In the genomic region with DNA sequence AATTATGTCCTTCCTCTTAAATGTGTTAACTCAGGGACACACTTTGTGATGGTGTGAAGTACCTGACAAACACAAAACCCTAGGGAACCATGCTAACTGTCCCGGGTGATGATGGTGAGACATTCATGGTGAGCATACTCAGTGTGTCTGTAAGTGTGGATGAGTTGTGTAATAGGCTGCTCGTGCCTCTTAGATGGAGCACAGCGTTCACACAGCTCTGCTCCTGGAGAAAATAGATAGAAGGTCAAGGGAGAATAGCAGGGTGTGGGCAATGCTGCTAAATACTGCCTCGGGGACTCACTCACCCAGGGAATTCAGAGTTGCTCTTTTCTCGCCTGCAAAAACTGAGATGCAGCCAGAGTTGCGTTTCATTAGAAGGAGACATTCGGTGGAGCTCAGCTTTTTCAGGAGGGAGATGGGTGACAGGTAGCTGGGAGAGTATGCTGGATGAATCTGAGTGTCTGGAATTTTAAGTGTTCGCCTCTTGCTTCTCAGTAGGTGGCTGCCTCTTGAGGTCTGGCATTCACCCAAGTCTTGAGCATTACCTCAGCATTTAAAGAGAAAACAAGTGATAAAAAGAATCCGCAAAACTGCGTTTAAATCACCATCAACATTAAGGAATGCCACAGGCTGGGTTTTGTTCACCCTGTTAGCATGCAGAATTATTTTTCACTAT, we compare ENCODE assay signal across 13 cellular contexts.
A peak's percentile ranks its signal among the peaks of the same experiment; 100 is the strongest.
DNase-seq lines count a peak whose midpoint lies in the region; ATAC-seq and TF ChIP-seq lines count a peak whose summit lies in the region.
"Had no signal": no experiment of that assay in that cellular context is flagged by ENCODE, and none has a peak within 500 bp of the region (broad histone marks: within the 10 kb centered on the region; RNA-seq: fewer than 3 reads in every experiment).

No MANE protein-coding gene starts in this region.

- no TSS peak for BruUV-seq in MCF 10A (replicated peaks; lab: Mats Ljungman, UMichigan)
- BruUV-seq in mammary epithelial cell (replicated peaks; lab: Mats Ljungman, UMichigan), result no TSS peak

- no peak overlapping the region for H3K4me3 ChIP-seq in breast epithelium
- H3K4me3 ChIP-seq in mammary epithelial cell (replicated peaks in 1 of 3; ENCODE audit: insufficient read depth in 1 of 3, low read depth in 2 of 3, low read length in 3 of 3), result no peak overlapping the region
- H3K4me3 ChIP-seq in skeletal muscle tissue (ENCODE audit: low read length in 3 of 3), result no peak overlapping the region
- H3K4me3 ChIP-seq: SJSA1 had no signal

- intact Hi-C loops in MCF 10A (cut with micrococcal nuclease), result no loop called here
- intact Hi-C loops in breast epithelium (cut with DNase I; ENCODE audit: low total_unique reads), result no loop called here
- intact Hi-C loops in mammary epithelial cell (cut with micrococcal nuclease), result loop anchor here (10.0 kb wide), 1 partner anchor 268 kb away; no protein-coding TSS in a partner anchor

- no peaks in the 10 kb centered on the region for H3K36me3 ChIP-seq in breast epithelium
- H3K36me3 ChIP-seq in mammary epithelial cell (ENCODE audit: insufficient read depth, low read length), result no peaks in the 10 kb centered on the region
- no peaks in the 10 kb centered on the region for H3K36me3 ChIP-seq in skeletal muscle tissue (ENCODE audit: control insufficient read depth in 3 of 3, insufficient read depth in 3 of 3, low read length in 3 of 3)
- H3K36me3 ChIP-seq: SJSA1, WERI-Rb-1 had no signal

- peaks cover 6% of the 10 kb centered on the region for H3K36me3 Mint-ChIP-seq in MCF 10A (ENCODE audit: insufficient read depth, unreplicated experiment)
- H3K36me3 Mint-ChIP-seq in activated T-cell treated with anti-CD3 and anti-CD28 coated beads, Interleukin-2, amount 50 U/mL, for 24 hours (ENCODE audit: low read depth), result no peaks in the 10 kb centered on the region
- H3K36me3 Mint-ChIP-seq: activated naive CD8-positive, alpha-beta T cell treated with anti-CD3 and anti-CD28 coated beads, Interleukin-2, amount 10 ng/mL, durations not matched to agents 7 days and 5 days had no signal

- H2AFZ ChIP-seq in mammary epithelial cell (ENCODE audit: low read depth, low read length), result no peak overlapping the region

- no peaks in the 10 kb centered on the region for H3K9me3 ChIP-seq in breast epithelium
- H3K9me3 ChIP-seq in mammary epithelial cell (replicated peaks; ENCODE audit: insufficient read depth, low read length), result no peaks in the 10 kb centered on the region
- no peaks in the 10 kb centered on the region for H3K9me3 ChIP-seq in skeletal muscle tissue (ENCODE audit: control insufficient read depth in 3 of 3, low read length in 3 of 3)
- H3K9me3 ChIP-seq: SJSA1 had no signal

- H3K27ac Mint-ChIP-seq in MCF 10A (ENCODE audit: low read depth, unreplicated experiment), result no peak overlapping the region
- H3K27ac Mint-ChIP-seq in activated T-cell treated with anti-CD3 and anti-CD28 coated beads, Interleukin-2, amount 50 U/mL, for 24 hours, result no peak overlapping the region
- H3K27ac Mint-ChIP-seq: activated naive CD8-positive, alpha-beta T cell treated with anti-CD3 and anti-CD28 coated beads, Interleukin-2, amount 10 ng/mL, durations not matched to agents 7 days and 5 days had no signal

- H3K4me2 ChIP-seq in mammary epithelial cell (ENCODE audit: insufficient read depth, low read depth, low read length), result no peak overlapping the region

- H3K4me1 ChIP-seq in breast epithelium (no peaks in the 10 kb centered on the region), mammary epithelial cell (ENCODE audit: insufficient read depth, low read length) (no peaks in the 10 kb centered on the region), skeletal muscle tissue (ENCODE audit: control insufficient read depth in 3 of 3, insufficient read depth in 3 of 3, low read length in 3 of 3) (peaks cover 0 to 8% (median 6%) of the 10 kb centered on the region in 3 donors)
- H3K4me1 ChIP-seq: SJSA1 had no signal

- TF ChIP-seq POLR2A in breast epithelium (IDR thresholded peaks at IDR 0.05), result no peak

- in situ Hi-C loops in mammary epithelial cell (cut with MboI; ENCODE audit: low sequenced_read_pairs in 2 of 2), result no loop called here

- H3K79me2 ChIP-seq in mammary epithelial cell (ENCODE audit: insufficient read depth, low read length), result no peaks in the 10 kb centered on the region

- H3K27ac ChIP-seq in breast epithelium (no peak overlapping the region), mammary epithelial cell (ENCODE audit: insufficient read depth, low read depth, low read length) (no peak overlapping the region), skeletal muscle tissue (ENCODE audit: low read depth, low read length) (peak overlapping the region; percentile 1)
- H3K27ac ChIP-seq: SJSA1, WERI-Rb-1 had no signal

- TF ChIP-seq CTCF in MCF 10A (IDR thresholded peaks at IDR 0.05; ENCODE audit: unreplicated experiment), result no peak
- no peak for TF ChIP-seq CTCF in breast epithelium (IDR thresholded peaks at IDR 0.05)
- TF ChIP-seq CTCF in mammary epithelial cell (conservative IDR thresholded peaks at IDR 0.05 in 1 of 2, IDR thresholded peaks at IDR 0.05 in 1 of 2; ENCODE audit: extremely low read depth in 1 of 2, insufficient read depth in 1 of 2, low read depth in 1 of 2, low read length in 2 of 2), result no peak

- dilution Hi-C loops in mammary epithelial cell (cut with HindIII; ENCODE audit: low sequenced_read_pairs), result no loop called here

- H3K27me3 ChIP-seq in breast epithelium (peaks cover 0 to 3% of the 10 kb centered on the region in 2 donors), mammary epithelial cell (ENCODE audit: insufficient read depth, low read length) (peaks cover 3% of the 10 kb centered on the region), skeletal muscle tissue (ENCODE audit: control insufficient read depth in 3 of 3, insufficient read depth in 3 of 3, low read length in 3 of 3) (no peaks in the 10 kb centered on the region)
- H3K27me3 ChIP-seq: SJSA1 had no signal

- no peak overlapping the region for H3K4me3 Mint-ChIP-seq in MCF 10A (ENCODE audit: unreplicated experiment)
- H3K4me3 Mint-ChIP-seq in activated T-cell treated with anti-CD3 and anti-CD28 coated beads, Interleukin-2, amount 50 U/mL, for 24 hours, result no peak overlapping the region
- H3K4me3 Mint-ChIP-seq: activated naive CD8-positive, alpha-beta T cell treated with anti-CD3 and anti-CD28 coated beads, Interleukin-2, amount 10 ng/mL, durations not matched to agents 7 days and 5 days had no signal

- ATAC-seq in HG03378 (IDR thresholded peaks at IDR 0.05; ENCODE audit: unreplicated experiment) (no peak), GM21737 (IDR thresholded peaks at IDR 0.05; ENCODE audit: unreplicated experiment) (no peak)

- peaks cover 86% of the 10 kb centered on the region for H3K27me3 Mint-ChIP-seq in MCF 10A (ENCODE audit: insufficient read depth, unreplicated experiment)
- peaks cover 20% of the 10 kb centered on the region for H3K27me3 Mint-ChIP-seq in activated T-cell treated with anti-CD3 and anti-CD28 coated beads, Interleukin-2, amount 50 U/mL, for 24 hours
- H3K27me3 Mint-ChIP-seq: activated naive CD8-positive, alpha-beta T cell treated with anti-CD3 and anti-CD28 coated beads, Interleukin-2, amount 10 ng/mL, durations not matched to agents 7 days and 5 days had no signal

- no peaks in the 10 kb centered on the region for H3K9me3 Mint-ChIP-seq in MCF 10A (ENCODE audit: unreplicated experiment)
- no peaks in the 10 kb centered on the region for H3K9me3 Mint-ChIP-seq in activated T-cell treated with anti-CD3 and anti-CD28 coated beads, Interleukin-2, amount 50 U/mL, for 24 hours
- H3K9me3 Mint-ChIP-seq: activated naive CD8-positive, alpha-beta T cell treated with anti-CD3 and anti-CD28 coated beads, Interleukin-2, amount 10 ng/mL, durations not matched to agents 7 days and 5 days had no signal

- H3K4me1 Mint-ChIP-seq in MCF 10A (ENCODE audit: insufficient read depth, unreplicated experiment), result peaks cover 13% of the 10 kb centered on the region
- no peaks in the 10 kb centered on the region for H3K4me1 Mint-ChIP-seq in activated T-cell treated with anti-CD3 and anti-CD28 coated beads, Interleukin-2, amount 50 U/mL, for 24 hours (ENCODE audit: low read depth)
- H3K4me1 Mint-ChIP-seq: activated naive CD8-positive, alpha-beta T cell treated with anti-CD3 and anti-CD28 coated beads, Interleukin-2, amount 10 ng/mL, durations not matched to agents 7 days and 5 days had no signal

- H4K20me1 ChIP-seq in mammary epithelial cell (ENCODE audit: insufficient read depth, low read length), result no peaks in the 10 kb centered on the region

- no peak overlapping the region for H3K9ac ChIP-seq in mammary epithelial cell (ENCODE audit: insufficient read depth, low read length)
- no peak overlapping the region for H3K9ac ChIP-seq in skeletal muscle tissue (ENCODE audit: low read depth in 1 of 3, low read length in 3 of 3)

- DNase-seq in MCF 10A (ENCODE audit: unreplicated experiment) (peak; percentile 33), breast epithelium (ENCODE audit: low spot score in 2 of 2) (no peak), NCI-H345 treated with DMSO at 0.1 percent for 48 hours (lab: John Stamatoyannopoulos, UW; ENCODE audit: unreplicated experiment) (peak; percentile 20), mammary epithelial cell (peak; percentile 76)
- no peak for DNase-seq in activated T-cell treated with anti-CD3 and anti-CD28 coated beads, Interleukin-2, amount 50 U/mL, for 24 hours
- DNase-seq: activated naive CD8-positive, alpha-beta T cell treated with anti-CD3 and anti-CD28 coated beads, Interleukin-2, amount 10 ng/mL, durations not matched to agents 7 days and 5 days; NCI-H2227 treated with DMSO at 0.1 percent for 48 hours; stimulated activated CD4-positive, alpha-beta T cell treated with anti-CD3 and anti-CD28 coated beads, Interleukin-2, amount 100 ng/mL, for 48 hours; WERI-Rb-1 had no signal

- POLR2A ChIA-PET in MCF 10A (lab: Yijun Ruan, JAX), result no interaction called here

- WGBS in mammary epithelial cell (ENCODE audit: low coverage, missing lambda C conversion rate), result 17% methylated on average over 10 of the region's 10 CpGs

- CTCF ChIA-PET in MCF 10A (lab: Yijun Ruan, JAX), result interaction anchor here (0.6 to 1.0 kb wide), 4 partner anchors 21 to 651 kb away, joined by 3 read pairs; no protein-coding TSS in a partner anchor
- CTCF ChIA-PET in mammary epithelial cell (lab: Charles Lee; ENCODE audit: low non-redundant PET), result no interaction called here

Comparison
In these comparisons a context has a peak if more than half of its experiments do, and no peak if none do; other contexts are left out.
1. DNase-seq: peak in MCF 10A (single experiment), NCI-H345 treated with DMSO at 0.1 percent for 48 hours (single experiment) and mammary epithelial cell (single experiment); none in breast epithelium (0 of 2) and activated T-cell treated with anti-CD3 and anti-CD28 coated beads, Interleukin-2, amount 50 U/mL, for 24 hours (single experiment).